In the genomic region with DNA sequence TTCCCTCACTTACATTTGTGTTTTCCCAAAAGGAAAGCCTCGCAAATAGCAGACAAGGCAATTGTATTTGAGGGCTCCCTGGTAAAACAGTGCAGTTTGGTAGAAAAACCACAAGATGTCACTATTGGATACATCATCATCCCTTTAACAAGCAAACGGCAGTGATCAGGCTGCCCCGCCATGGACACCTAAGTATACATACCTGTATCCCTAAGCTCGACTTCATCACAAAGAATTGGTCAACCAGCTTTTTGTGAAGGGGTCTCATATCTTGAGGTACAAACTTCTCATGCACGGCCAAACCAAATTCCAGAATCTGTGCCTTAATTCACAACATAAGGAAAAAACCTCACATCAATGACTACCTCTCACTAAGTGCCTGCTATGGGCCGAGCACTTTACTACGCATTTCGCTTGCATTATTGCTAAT, we compare ENCODE assay signal across 8 cellular contexts.
DNase-seq lines count a peak whose midpoint lies in the region; ATAC-seq and TF ChIP-seq lines count a peak whose summit lies in the region.

No MANE protein-coding gene starts in this region.

- no peak overlapping the region for H3K27ac Mint-ChIP-seq in stimulated activated effector memory CD8-positive, alpha-beta T cell treated with anti-CD3 and anti-CD28 coated beads, Interleukin-12 subunit alpha, Interleukin-12 subunit beta, amount 100 ng/mL, for 72 hours

- H3K4me1 ChIP-seq in ACC112 (ENCODE audit: control insufficient read depth, insufficient read depth, low read length, unreplicated experiment) (peaks cover 14% of the 10 kb centered on the region), MM.1S (ENCODE audit: low read length) (no peaks in the 10 kb centered on the region)

- POLR2A ChIA-PET in HEK293T (lab: Yijun Ruan, JAX), result interaction anchor here (1.5 kb wide), 1 partner anchor 708 kb away, joined by 3 read pairs; a partner anchor contains a TSS
- POLR2A ChIA-PET in RWPE1 (lab: Yijun Ruan, JAX; ENCODE audit: low non-redundant PET), result no interaction called here

- peak overlapping the region; percentile 46 for H2AFZ ChIP-seq in ACC112 (ENCODE audit: low read length, unreplicated experiment)
- H2AFZ ChIP-seq in MM.1S (ENCODE audit: low read length), result no peak overlapping the region

- no peaks in the 10 kb centered on the region for H3K27me3 ChIP-seq in ACC112 (ENCODE audit: insufficient read depth, low read length)
- H3K27me3 ChIP-seq in MM.1S (replicated peaks; ENCODE audit: insufficient read depth, low read length), result no peaks in the 10 kb centered on the region

- CTCF ChIA-PET in HEK293T (lab: Yijun Ruan, JAX), result interaction anchor here (0.6 to 1.2 kb wide), 4 partner anchors 9 to 1708 kb away, joined by 3 read pairs; no protein-coding TSS in a partner anchor
- CTCF ChIA-PET in RWPE1 (lab: Yijun Ruan, JAX), result interaction anchor here (0.5 to 1.5 kb wide), 5 partner anchors 11 to 950 kb away, joined by 3 to 6 read pairs (median 4); no protein-coding TSS in a partner anchor

- H4K20me1 ChIP-seq in MM.1S (ENCODE audit: insufficient read depth, low read length), result no peaks in the 10 kb centered on the region

- no peaks in the 10 kb centered on the region for H3K79me2 ChIP-seq in ACC112 (ENCODE audit: control insufficient read depth, insufficient read depth, low read length, unreplicated experiment)
- no peaks in the 10 kb centered on the region for H3K79me2 ChIP-seq in MM.1S (ENCODE audit: low read length)

- no peak overlapping the region for H3K4me3 Mint-ChIP-seq in stimulated activated effector memory CD8-positive, alpha-beta T cell treated with anti-CD3 and anti-CD28 coated beads, Interleukin-12 subunit alpha, Interleukin-12 subunit beta, amount 100 ng/mL, for 72 hours

- H3K27ac ChIP-seq in ACC112 (ENCODE audit: low read depth, low read length) (no peak overlapping the region), MM.1S (ENCODE audit: low read length) (no peak overlapping the region), RWPE1 (no peak overlapping the region)

- H3K36me3 Mint-ChIP-seq in stimulated activated effector memory CD8-positive, alpha-beta T cell treated with anti-CD3 and anti-CD28 coated beads, Interleukin-12 subunit alpha, Interleukin-12 subunit beta, amount 100 ng/mL, for 72 hours, result no peaks in the 10 kb centered on the region

- no peaks in the 10 kb centered on the region for H3K36me3 ChIP-seq in ACC112 (ENCODE audit: insufficient read depth, low read length)
- H3K36me3 ChIP-seq in MM.1S (replicated peaks; ENCODE audit: insufficient read depth, low read length), result no peaks in the 10 kb centered on the region

- intact Hi-C loops in left colon (cut with DNase I, micrococcal nuclease), result loop anchor here in 1 of 2 donors (10.0 kb wide), 2 partner anchors 113 to 753 kb away; no protein-coding TSS in a partner anchor

- no peaks in the 10 kb centered on the region for H3K9me2 ChIP-seq in MM.1S (replicated peaks; ENCODE audit: insufficient read depth, low read length)

- H3F3A ChIP-seq in MM.1S (ENCODE audit: insufficient read depth, low read length), result no peaks in the 10 kb centered on the region

- DNase-seq in HEK293T (ENCODE audit: extremely low spot score) (peak; percentile 69), MM.1S (peak; percentile 65), RWPE1 (ENCODE audit: low spot score) (peak; percentile 77), left colon (peak; percentile 41 to 63)
- peak; percentile 29 for DNase-seq in central memory CD4-positive, alpha-beta T cell
- no peak for DNase-seq in stimulated activated effector memory CD8-positive, alpha-beta T cell treated with anti-CD3 and anti-CD28 coated beads, Interleukin-12 subunit alpha, Interleukin-12 subunit beta, amount 100 ng/mL, for 72 hours (ENCODE audit: low spot score in 2 of 2)

- no peak overlapping the region for H3K4me2 ChIP-seq in MM.1S (ENCODE audit: low read depth, low read length)

- no peaks in the 10 kb centered on the region for H3K4me1 Mint-ChIP-seq in stimulated activated effector memory CD8-positive, alpha-beta T cell treated with anti-CD3 and anti-CD28 coated beads, Interleukin-12 subunit alpha, Interleukin-12 subunit beta, amount 100 ng/mL, for 72 hours

- H3K9me3 ChIP-seq in MM.1S (replicated peaks; ENCODE audit: insufficient read depth, low read length), result no peaks in the 10 kb centered on the region

- no peak overlapping the region for H3K4me3 ChIP-seq in ACC112 (ENCODE audit: low read depth, low read length)
- H3K4me3 ChIP-seq in MM.1S (ENCODE audit: low read length), result no peak overlapping the region

- peak; percentile 92 for ATAC-seq in left colon
- peak; percentile 72 for ATAC-seq in stimulated activated effector memory CD8-positive, alpha-beta T cell treated with anti-CD3 and anti-CD28 coated beads, Interleukin-12 subunit alpha, Interleukin-12 subunit beta, amount 100 ng/mL, for 72 hours

- no peaks in the 10 kb centered on the region for H3K9me3 Mint-ChIP-seq in stimulated activated effector memory CD8-positive, alpha-beta T cell treated with anti-CD3 and anti-CD28 coated beads, Interleukin-12 subunit alpha, Interleukin-12 subunit beta, amount 100 ng/mL, for 72 hours

- no peak overlapping the region for H3K9ac ChIP-seq in MM.1S (ENCODE audit: low read length)

- peak; percentile 80 for TF ChIP-seq CTCF in GM12872 (IDR thresholded peaks at IDR 0.05; ENCODE audit: insufficient read depth, low read depth, low read length)
- peak; percentile 75 for TF ChIP-seq CTCF in MM.1S (IDR thresholded peaks at IDR 0.05; ENCODE audit: low read length)
- peak; percentile 87 for TF ChIP-seq CTCF in RWPE1 (conservative IDR thresholded peaks at IDR 0.05; ENCODE audit: low read depth)

TF ChIP-seq in HEK293T, 16 proteins besides CTCF, POLR2A, EP300 and RAD21:
- TF ChIP-seq BHLHE40 (IDR thresholded peaks at IDR 0.05; ENCODE audit: borderline replicate concordance), result no peak
- TF ChIP-seq, protein P1, sequence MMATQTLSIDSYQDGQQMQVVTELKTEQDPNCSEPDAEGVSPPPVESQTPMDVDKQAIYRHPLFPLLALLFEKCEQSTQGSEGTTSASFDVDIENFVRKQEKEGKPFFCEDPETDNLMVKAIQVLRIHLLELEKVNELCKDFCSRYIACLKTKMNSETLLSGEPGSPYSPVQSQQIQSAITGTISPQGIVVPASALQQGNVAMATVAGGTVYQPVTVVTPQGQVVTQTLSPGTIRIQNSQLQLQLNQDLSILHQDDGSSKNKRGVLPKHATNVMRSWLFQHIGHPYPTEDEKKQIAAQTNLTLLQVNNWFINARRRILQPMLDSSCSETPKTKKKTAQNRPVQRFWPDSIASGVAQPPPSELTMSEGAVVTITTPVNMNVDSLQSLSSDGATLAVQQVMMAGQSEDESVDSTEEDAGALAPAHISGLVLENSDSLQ (IDR thresholded peaks at IDR 0.05), result no peak
- no peak for TF ChIP-seq HDGF (IDR thresholded peaks at IDR 0.05; ENCODE audit: borderline replicate concordance)
- TF ChIP-seq FOXA1 (IDR thresholded peaks at IDR 0.05), result no peak
- TF ChIP-seq ELF4 (IDR thresholded peaks at IDR 0.05), result no peak
- TF ChIP-seq FOXM1 (IDR thresholded peaks at IDR 0.05; ENCODE audit: borderline replicate concordance), result no peak
- no peak for TF ChIP-seq ZNF384 (IDR thresholded peaks at IDR 0.05)
- no peak for TF ChIP-seq TARDBP (IDR thresholded peaks at IDR 0.05)
- no peak for TF ChIP-seq SUZ12 (IDR thresholded peaks at IDR 0.05)
- no peak for TF ChIP-seq FOXK2 (IDR thresholded peaks at IDR 0.05)
- TF ChIP-seq L3MBTL2 (conservative IDR thresholded peaks at IDR 0.05), result no peak
- TF ChIP-seq SP1 (IDR thresholded peaks at IDR 0.05), result no peak
- TF ChIP-seq ARNT (IDR thresholded peaks at IDR 0.05), result no peak
- no peak for TF ChIP-seq NFRKB (IDR thresholded peaks at IDR 0.05)
- no peak for TF ChIP-seq CTBP1 (IDR thresholded peaks at IDR 0.05; ENCODE audit: borderline replicate concordance)
- TF ChIP-seq LEF1 (IDR thresholded peaks at IDR 0.05; ENCODE audit: borderline replicate concordance), result no peak
TF ChIP-seq in HEK293T: peak in this region for 0.

Comparison
In these comparisons a context has a peak if more than half of its experiments do, and no peak if none do; other contexts are left out.
1. DNase-seq: peak in HEK293T (single experiment), MM.1S (single experiment), RWPE1 (single experiment), central memory CD4-positive, alpha-beta T cell (single experiment) and left colon (2 of 2); none in stimulated activated effector memory CD8-positive, alpha-beta T cell treated with anti-CD3 and anti-CD28 coated beads, Interleukin-12 subunit alpha, Interleukin-12 subunit beta, amount 100 ng/mL, for 72 hours (0 of 2).
2. Peak in every context shown above with its lines, with median percentiles within 50 percentile points of each other: CTCF ChIP-seq.